ENCODE assay signal across 1 cellular context in genomic region chr11:129018991-129019390, GRCh38.
TF ChIP-seq lines count a peak whose summit lies in the region.

No MANE protein-coding gene starts in this region.

TF ChIP-seq in WTC11, 78 proteins besides CTCF, POLR2A, EP300 and RAD21 (continued from another document):
- TF ChIP-seq ATF6 (CRISPR knock-in tag; IDR thresholded peaks at IDR 0.05): no peak
- TF ChIP-seq ESRRA (CRISPR knock-in tag; IDR thresholded peaks at IDR 0.05; ENCODE audit: borderline replicate concordance): no peak
- no peak for TF ChIP-seq ZNF671 (CRISPR knock-in tag; IDR thresholded peaks at IDR 0.05)
- TF ChIP-seq ZNF317 (CRISPR knock-in tag; IDR thresholded peaks at IDR 0.05; ENCODE audit: borderline replicate concordance, low read depth): no peak
